In the genomic region with DNA sequence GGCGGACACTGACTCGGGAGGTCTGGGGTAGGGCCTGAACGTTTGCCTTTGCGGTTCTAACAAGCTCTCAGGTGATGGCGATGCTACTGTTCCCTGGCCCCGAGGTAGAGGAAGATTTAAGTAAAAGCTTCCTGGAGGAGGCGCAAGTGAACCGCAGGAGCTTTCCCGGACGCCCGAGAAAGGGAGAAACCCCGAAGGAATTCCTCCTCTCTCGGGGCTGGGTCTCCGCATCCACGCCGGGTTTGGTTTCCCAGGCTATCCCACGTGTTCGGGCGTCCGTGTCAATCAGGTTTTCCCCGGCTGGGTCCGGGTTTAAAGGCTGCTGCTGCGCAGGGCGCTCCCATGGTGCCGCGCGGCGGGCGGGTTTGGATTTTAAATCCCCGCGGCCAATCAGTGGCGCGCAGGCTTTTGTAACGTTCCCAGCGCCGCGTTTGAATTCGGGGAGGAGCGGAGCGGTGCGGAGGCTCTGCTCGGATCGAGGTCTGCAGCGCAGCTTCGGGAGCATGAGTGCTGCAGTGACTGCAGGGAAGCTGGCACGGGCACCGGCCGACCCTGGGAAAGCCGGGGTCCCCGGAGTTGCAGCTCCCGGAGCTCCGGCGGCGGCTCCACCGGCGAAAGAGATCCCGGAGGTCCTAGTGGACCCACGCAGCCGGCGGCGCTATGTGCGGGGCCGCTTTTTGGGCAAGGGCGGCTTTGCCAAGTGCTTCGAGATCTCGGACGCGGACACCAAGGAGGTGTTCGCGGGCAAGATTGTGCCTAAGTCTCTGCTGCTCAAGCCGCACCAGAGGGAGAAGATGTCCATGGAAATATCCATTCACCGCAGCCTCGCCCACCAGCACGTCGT, we compare ENCODE assay signal across 1 cellular context.
TF ChIP-seq lines count a peak whose summit lies in the region.

A gene (plus strand): TSS at position 460 of the 844 bp plus-strand sequence. CDS start 44 bp downstream, at position 504.

TF ChIP-seq in K562, 482 proteins besides CTCF, POLR2A, EP300 and RAD21 (continued from another document):
- TF ChIP-seq CHD2 (IDR thresholded peaks at IDR 0.05; ENCODE audit: low read depth, low read length) (no peak), NFIX (CRISPR knock-in tag; IDR thresholded peaks at IDR 0.05; ENCODE audit: low read depth) (no peak), ZNF408 (CRISPR knock-in tag; IDR thresholded peaks at IDR 0.05; ENCODE audit: low read depth) (no peak), SAP30 (IDR thresholded peaks at IDR 0.05; ENCODE audit: borderline replicate concordance, insufficient read depth, low read depth, low read length, poor library complexity, severe bottlenecking) (peak; percentile 95), EP400 (IDR thresholded peaks at IDR 0.05) (peak; percentile 98), CHD4 (IDR thresholded peaks at IDR 0.05; ENCODE audit: insufficient read depth, insufficient replicate concordance, low read depth, low read length, poor library complexity, severe bottlenecking) (no peak), NCOA1 (IDR thresholded peaks at IDR 0.05; ENCODE audit: low read depth) (peak; percentile 57)
- TF ChIP-seq, protein P1, sequence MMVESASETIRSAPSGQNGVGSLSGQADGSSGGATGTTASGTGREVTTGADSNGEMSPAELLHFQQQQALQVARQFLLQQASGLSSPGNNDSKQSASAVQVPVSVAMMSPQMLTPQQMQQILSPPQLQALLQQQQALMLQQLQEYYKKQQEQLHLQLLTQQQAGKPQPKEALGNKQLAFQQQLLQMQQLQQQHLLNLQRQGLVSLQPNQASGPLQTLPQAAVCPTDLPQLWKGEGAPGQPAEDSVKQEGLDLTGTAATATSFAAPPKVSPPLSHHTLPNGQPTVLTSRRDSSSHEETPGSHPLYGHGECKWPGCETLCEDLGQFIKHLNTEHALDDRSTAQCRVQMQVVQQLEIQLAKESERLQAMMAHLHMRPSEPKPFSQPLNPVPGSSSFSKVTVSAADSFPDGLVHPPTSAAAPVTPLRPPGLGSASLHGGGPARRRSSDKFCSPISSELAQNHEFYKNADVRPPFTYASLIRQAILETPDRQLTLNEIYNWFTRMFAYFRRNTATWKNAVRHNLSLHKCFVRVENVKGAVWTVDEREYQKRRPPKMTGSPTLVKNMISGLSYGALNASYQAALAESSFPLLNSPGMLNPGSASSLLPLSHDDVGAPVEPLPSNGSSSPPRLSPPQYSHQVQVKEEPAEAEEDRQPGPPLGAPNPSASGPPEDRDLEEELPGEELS (CRISPR knock-in tag; IDR thresholded peaks at IDR 0.05; ENCODE audit: borderline replicate concordance): peak; percentile 60; the same call in 1 of the 2 replicates
- TF ChIP-seq, protein P2, sequence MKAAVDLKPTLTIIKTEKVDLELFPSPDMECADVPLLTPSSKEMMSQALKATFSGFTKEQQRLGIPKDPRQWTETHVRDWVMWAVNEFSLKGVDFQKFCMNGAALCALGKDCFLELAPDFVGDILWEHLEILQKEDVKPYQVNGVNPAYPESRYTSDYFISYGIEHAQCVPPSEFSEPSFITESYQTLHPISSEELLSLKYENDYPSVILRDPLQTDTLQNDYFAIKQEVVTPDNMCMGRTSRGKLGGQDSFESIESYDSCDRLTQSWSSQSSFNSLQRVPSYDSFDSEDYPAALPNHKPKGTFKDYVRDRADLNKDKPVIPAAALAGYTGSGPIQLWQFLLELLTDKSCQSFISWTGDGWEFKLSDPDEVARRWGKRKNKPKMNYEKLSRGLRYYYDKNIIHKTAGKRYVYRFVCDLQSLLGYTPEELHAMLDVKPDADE (conservative IDR thresholded peaks at IDR 0.05; ENCODE audit: control insufficient read depth, low read depth, low read length): peak; percentile 61; the same call in 1 of the 2 replicates
- TF ChIP-seq, protein P3, sequence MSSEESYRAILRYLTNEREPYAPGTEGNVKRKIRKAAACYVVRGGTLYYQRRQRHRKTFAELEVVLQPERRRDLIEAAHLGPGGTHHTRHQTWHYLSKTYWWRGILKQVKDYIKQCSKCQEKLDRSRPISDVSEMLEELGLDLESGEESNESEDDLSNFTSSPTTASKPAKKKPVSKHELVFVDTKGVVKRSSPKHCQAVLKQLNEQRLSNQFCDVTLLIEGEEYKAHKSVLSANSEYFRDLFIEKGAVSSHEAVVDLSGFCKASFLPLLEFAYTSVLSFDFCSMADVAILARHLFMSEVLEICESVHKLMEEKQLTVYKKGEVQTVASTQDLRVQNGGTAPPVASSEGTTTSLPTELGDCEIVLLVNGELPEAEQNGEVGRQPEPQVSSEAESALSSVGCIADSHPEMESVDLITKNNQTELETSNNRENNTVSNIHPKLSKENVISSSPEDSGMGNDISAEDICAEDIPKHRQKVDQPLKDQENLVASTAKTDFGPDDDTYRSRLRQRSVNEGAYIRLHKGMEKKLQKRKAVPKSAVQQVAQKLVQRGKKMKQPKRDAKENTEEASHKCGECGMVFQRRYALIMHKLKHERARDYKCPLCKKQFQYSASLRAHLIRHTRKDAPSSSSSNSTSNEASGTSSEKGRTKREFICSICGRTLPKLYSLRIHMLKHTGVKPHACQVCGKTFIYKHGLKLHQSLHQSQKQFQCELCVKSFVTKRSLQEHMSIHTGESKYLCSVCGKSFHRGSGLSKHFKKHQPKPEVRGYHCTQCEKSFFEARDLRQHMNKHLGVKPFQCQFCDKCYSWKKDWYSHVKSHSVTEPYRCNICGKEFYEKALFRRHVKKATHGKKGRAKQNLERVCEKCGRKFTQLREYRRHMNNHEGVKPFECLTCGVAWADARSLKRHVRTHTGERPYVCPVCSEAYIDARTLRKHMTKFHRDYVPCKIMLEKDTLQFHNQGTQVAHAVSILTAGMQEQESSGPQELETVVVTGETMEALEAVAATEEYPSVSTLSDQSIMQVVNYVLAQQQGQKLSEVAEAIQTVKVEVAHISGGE (CRISPR knock-in tag; IDR thresholded peaks at IDR 0.05): 0 out of 6 replicates have a peak, but pooled peaks of 1 of the 3 experiments have one; percentile 46
- TF ChIP-seq, protein P4, sequence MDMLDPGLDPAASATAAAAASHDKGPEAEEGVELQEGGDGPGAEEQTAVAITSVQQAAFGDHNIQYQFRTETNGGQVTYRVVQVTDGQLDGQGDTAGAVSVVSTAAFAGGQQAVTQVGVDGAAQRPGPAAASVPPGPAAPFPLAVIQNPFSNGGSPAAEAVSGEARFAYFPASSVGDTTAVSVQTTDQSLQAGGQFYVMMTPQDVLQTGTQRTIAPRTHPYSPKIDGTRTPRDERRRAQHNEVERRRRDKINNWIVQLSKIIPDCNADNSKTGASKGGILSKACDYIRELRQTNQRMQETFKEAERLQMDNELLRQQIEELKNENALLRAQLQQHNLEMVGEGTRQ (CRISPR knock-in tag; IDR thresholded peaks at IDR 0.05): peak; percentile 28; the same call in 1 of the 2 replicates
- TF ChIP-seq, protein P5, sequence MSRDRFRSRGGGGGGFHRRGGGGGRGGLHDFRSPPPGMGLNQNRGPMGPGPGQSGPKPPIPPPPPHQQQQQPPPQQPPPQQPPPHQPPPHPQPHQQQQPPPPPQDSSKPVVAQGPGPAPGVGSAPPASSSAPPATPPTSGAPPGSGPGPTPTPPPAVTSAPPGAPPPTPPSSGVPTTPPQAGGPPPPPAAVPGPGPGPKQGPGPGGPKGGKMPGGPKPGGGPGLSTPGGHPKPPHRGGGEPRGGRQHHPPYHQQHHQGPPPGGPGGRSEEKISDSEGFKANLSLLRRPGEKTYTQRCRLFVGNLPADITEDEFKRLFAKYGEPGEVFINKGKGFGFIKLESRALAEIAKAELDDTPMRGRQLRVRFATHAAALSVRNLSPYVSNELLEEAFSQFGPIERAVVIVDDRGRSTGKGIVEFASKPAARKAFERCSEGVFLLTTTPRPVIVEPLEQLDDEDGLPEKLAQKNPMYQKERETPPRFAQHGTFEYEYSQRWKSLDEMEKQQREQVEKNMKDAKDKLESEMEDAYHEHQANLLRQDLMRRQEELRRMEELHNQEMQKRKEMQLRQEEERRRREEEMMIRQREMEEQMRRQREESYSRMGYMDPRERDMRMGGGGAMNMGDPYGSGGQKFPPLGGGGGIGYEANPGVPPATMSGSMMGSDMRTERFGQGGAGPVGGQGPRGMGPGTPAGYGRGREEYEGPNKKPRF (IDR thresholded peaks at IDR 0.05; ENCODE audit: low read depth, low read length): no peak
